Comparison of ENCODE assay signal across 29 cellular contexts in the genomic region with DNA sequence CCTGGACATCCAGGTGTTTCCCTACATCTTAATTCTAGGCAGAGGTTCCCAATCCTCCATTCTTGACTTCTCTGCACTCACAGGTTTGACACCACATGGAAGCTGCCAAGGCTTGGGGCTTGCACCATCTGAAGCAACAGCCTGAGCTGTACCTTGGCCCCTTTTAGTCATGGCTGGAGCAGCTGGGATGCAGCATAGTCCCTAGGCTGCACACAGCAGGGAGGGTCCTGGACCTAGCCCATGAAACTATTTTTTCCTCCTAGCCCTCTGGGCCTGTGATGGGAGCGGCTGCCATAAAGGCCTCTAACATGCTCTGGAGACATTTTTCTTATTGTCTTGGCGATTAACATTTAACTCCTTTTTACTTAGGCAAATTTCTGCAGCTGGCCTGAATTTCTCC.
"Had no signal": no experiment of that assay in that cellular context is flagged by ENCODE, and none has a peak within 500 bp of the region (broad histone marks: within the 10 kb centered on the region; RNA-seq: fewer than 3 reads in every experiment).

No MANE protein-coding gene starts in this region.

- H3K4me1 ChIP-seq: stomach, suprapubic skin, testis, thyroid gland, tibial artery, tibial nerve, transverse colon, upper lobe of left lung, upper lobe of right lung, uterus, vagina had no signal

- H3K4me1 Mint-ChIP-seq: stimulated activated effector memory CD8-positive, alpha-beta T cell treated with anti-CD3 and anti-CD28 coated beads, Interleukin-12 subunit alpha, Interleukin-12 subunit beta, amount 100 ng/mL, for 72 hours; stimulated activated memory B cell treated with anti-CD40 and anti-IgM and Interleukin-4, amounts not matched to agents 10 μg/mL and 1 μg/mL and 100 μg/mL, for 72 hours; stimulated activated naive B cell treated with anti-CD40 and anti-IgM and Interleukin-4, amounts not matched to agents 10 μg/mL and 1 μg/mL and 100 μg/mL, for 72 hours; stimulated activated naive CD8-positive, alpha-beta T cell treated with anti-CD3 and anti-CD28 coated beads, Interleukin-15, amount 100 ng/mL, for 72 hours had no signal

- H3K9me3 ChIP-seq: suprapubic skin, testis, thoracic aorta, thyroid gland, transverse colon, upper lobe of right lung, uterus, vagina had no signal

- H3K36me3 ChIP-seq: stomach, suprapubic skin, thoracic aorta, thyroid gland, tibial artery, tibial nerve, transverse colon, upper lobe of left lung, upper lobe of right lung, uterus, vagina had no signal

- FAIRE-seq: urothelium cell line had no signal

- H3K27me3 ChIP-seq: stomach, suprapubic skin, testis, thyroid gland, tibial artery, tibial nerve, transverse colon, upper lobe of left lung, upper lobe of right lung, uterus, vagina had no signal

- H3K27me3 Mint-ChIP-seq: stimulated activated memory B cell treated with anti-CD40 and anti-IgM and Interleukin-4, amounts not matched to agents 10 μg/mL and 1 μg/mL and 100 μg/mL, for 72 hours; stimulated activated naive B cell treated with anti-CD40 and anti-IgM and Interleukin-4, amounts not matched to agents 10 μg/mL and 1 μg/mL and 100 μg/mL, for 72 hours; stimulated activated naive CD8-positive, alpha-beta T cell treated with anti-CD3 and anti-CD28 coated beads, Interleukin-15, amount 100 ng/mL, for 72 hours; stimulated activated naive CD8-positive, alpha-beta T cell treated with anti-CD3 and anti-CD28 coated beads, Interleukin-15, Interleukin-2, amounts not matched to agents 100 ng/mL and 50 ng/mL, for 24 hours; type B pancreatic cell had no signal

- H3K27ac Mint-ChIP-seq: stimulated activated effector memory CD8-positive, alpha-beta T cell treated with anti-CD3 and anti-CD28 coated beads, Interleukin-12 subunit alpha, Interleukin-12 subunit beta, amount 100 ng/mL, for 72 hours; stimulated activated memory B cell treated with anti-CD40 and anti-IgM and Interleukin-4, amounts not matched to agents 10 μg/mL and 1 μg/mL and 100 μg/mL, for 72 hours; stimulated activated naive B cell treated with anti-CD40 and anti-IgM and Interleukin-4, amounts not matched to agents 10 μg/mL and 1 μg/mL and 100 μg/mL, for 72 hours; stimulated activated naive CD8-positive, alpha-beta T cell treated with anti-CD3 and anti-CD28 coated beads, Interleukin-15, amount 100 ng/mL, for 72 hours; stimulated activated naive CD8-positive, alpha-beta T cell treated with anti-CD3 and anti-CD28 coated beads, Interleukin-15, Interleukin-2, amounts not matched to agents 100 ng/mL and 50 ng/mL, for 24 hours; type B pancreatic cell had no signal

- H3K4me3 Mint-ChIP-seq: stimulated activated effector memory CD8-positive, alpha-beta T cell treated with anti-CD3 and anti-CD28 coated beads, Interleukin-12 subunit alpha, Interleukin-12 subunit beta, amount 100 ng/mL, for 72 hours; stimulated activated memory B cell treated with anti-CD40 and anti-IgM and Interleukin-4, amounts not matched to agents 10 μg/mL and 1 μg/mL and 100 μg/mL, for 72 hours; stimulated activated naive B cell treated with anti-CD40 and anti-IgM and Interleukin-4, amounts not matched to agents 10 μg/mL and 1 μg/mL and 100 μg/mL, for 72 hours; stimulated activated naive CD8-positive, alpha-beta T cell treated with anti-CD3 and anti-CD28 coated beads, Interleukin-15, amount 100 ng/mL, for 72 hours; stimulated activated naive CD8-positive, alpha-beta T cell treated with anti-CD3 and anti-CD28 coated beads, Interleukin-15, Interleukin-2, amounts not matched to agents 100 ng/mL and 50 ng/mL, for 24 hours; type B pancreatic cell had no signal

- H3K36me3 Mint-ChIP-seq: stimulated activated effector memory CD8-positive, alpha-beta T cell treated with anti-CD3 and anti-CD28 coated beads, Interleukin-12 subunit alpha, Interleukin-12 subunit beta, amount 100 ng/mL, for 72 hours; stimulated activated memory B cell treated with anti-CD40 and anti-IgM and Interleukin-4, amounts not matched to agents 10 μg/mL and 1 μg/mL and 100 μg/mL, for 72 hours; stimulated activated naive B cell treated with anti-CD40 and anti-IgM and Interleukin-4, amounts not matched to agents 10 μg/mL and 1 μg/mL and 100 μg/mL, for 72 hours; type B pancreatic cell had no signal

- H3K4me3 ChIP-seq: stomach, suprapubic skin, testis, thoracic aorta, thyroid gland, tibial artery, tibial nerve, transverse colon, upper lobe of left lung, upper lobe of right lung, uterus, vagina had no signal

- H3K27ac ChIP-seq: stomach, suprapubic skin, testis, thoracic aorta, thyroid gland, tibial artery, tibial nerve, transverse colon, upper lobe of left lung, upper lobe of right lung, uterus, vagina had no signal

- ATAC-seq: stimulated activated memory B cell treated with anti-CD40 and anti-IgM and Interleukin-4, amounts not matched to agents 10 μg/mL and 1 μg/mL and 100 μg/mL, for 72 hours; stimulated activated naive B cell treated with anti-CD40 and anti-IgM and Interleukin-4, amounts not matched to agents 10 μg/mL and 1 μg/mL and 100 μg/mL, for 72 hours; stimulated activated naive CD8-positive, alpha-beta T cell treated with anti-CD3 and anti-CD28 coated beads, Interleukin-15, amount 100 ng/mL, for 72 hours; stimulated activated naive CD8-positive, alpha-beta T cell treated with anti-CD3 and anti-CD28 coated beads, Interleukin-15, Interleukin-2, amounts not matched to agents 100 U/mL and 50 U/mL, for 24 hours; upper lobe of right lung had no signal

- DNase-seq: stimulated activated CD4-positive, alpha-beta T cell treated with anti-CD3 and anti-CD28 coated beads, Interleukin-2, amount 100 ng/mL, for 48 hours; stimulated activated CD4-positive, alpha-beta T cell treated with anti-CD3 and anti-CD28 coated beads, Interleukin-4, amount 100 ng/mL, for 1 hour; stimulated activated CD4-positive, alpha-beta T cell treated with anti-CD3 and anti-CD28 coated beads, Interleukin-4, amount 100 ng/mL, for 24 hours; stimulated activated CD4-positive, alpha-beta T cell treated with anti-CD3 and anti-CD28 coated beads, Interleukin-4, amount 100 ng/mL, for 4 hours; stimulated activated CD8-positive, alpha-beta memory T cell treated with anti-CD3 and anti-CD28 coated beads, Interleukin-4, amount 100 ng/mL, for 48 hours; stimulated activated naive B cell treated with anti-CD40 and anti-IgM and Interleukin-4, amounts not matched to agents 10 μg/mL and 1 μg/mL and 100 μg/mL, for 72 hours; stimulated activated naive CD4-positive, alpha-beta T cell; stimulated activated naive CD4-positive, alpha-beta T cell treated with Interleukin-2 at 50 U/mL for 16 hours; stimulated activated naive CD8-positive, alpha-beta T cell treated with anti-CD3 and anti-CD28 coated beads, Interleukin-15, amount 100 ng/mL, for 72 hours; stimulated activated naive CD8-positive, alpha-beta T cell treated with anti-CD3 and anti-CD28 coated beads, Interleukin-15, Interleukin-2, amounts not matched to agents 100 U/mL and 50 U/mL, for 24 hours; stomach; substantia nigra; testis; thyroid gland; tibial artery; transverse colon; trophoblast cell; upper lobe of left lung; upper lobe of right lung; uterus had no signal
